Comparison of ENCODE assay signal across 2 cellular contexts in the genomic region with DNA sequence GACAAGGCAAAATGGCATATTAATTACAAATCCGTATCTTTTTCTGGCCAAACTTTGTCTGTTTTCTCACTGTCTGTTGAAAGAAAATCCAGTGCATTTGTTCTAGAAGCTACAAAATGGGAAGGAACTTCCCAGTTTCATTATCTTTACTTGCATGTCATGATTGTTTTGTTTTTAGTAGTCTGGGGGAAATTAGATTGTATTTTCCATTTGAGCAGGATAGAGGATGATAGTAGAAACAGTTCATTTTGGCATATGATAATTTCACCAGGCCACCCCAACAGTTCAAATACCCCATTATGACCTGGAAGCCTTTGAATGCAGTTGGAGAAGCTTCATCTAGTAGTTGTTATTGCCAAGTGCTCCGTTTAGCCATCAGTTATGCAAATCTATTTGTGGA.
TF ChIP-seq lines count a peak whose summit lies in the region.

No MANE protein-coding gene starts in this region.

TF ChIP-seq in SK-N-SH, 30 proteins besides CTCF, POLR2A, EP300 and RAD21:
- TF ChIP-seq TAF1 (IDR thresholded peaks at IDR 0.05; ENCODE audit: borderline replicate concordance, low read depth, low read length) (no peak), EZH2phosphoT487 (IDR thresholded peaks at IDR 0.05; ENCODE audit: borderline replicate concordance, low read depth) (no peak)

TF ChIP-seq in SK-N-SH treated with all-trans-retinoic acid at 6 μM for 48 hours, 23 proteins besides CTCF, POLR2A, EP300 and RAD21:
- TF ChIP-seq OSR1 (CRISPR knock-in tag; IDR thresholded peaks at IDR 0.05) = no peak
- no peak for TF ChIP-seq BACH2 (CRISPR knock-in tag; IDR thresholded peaks at IDR 0.05; ENCODE audit: borderline replicate concordance)
- no peak for TF ChIP-seq TCF4 (CRISPR knock-in tag; IDR thresholded peaks at IDR 0.05; ENCODE audit: borderline replicate concordance)
- no peak for TF ChIP-seq ZFP3 (CRISPR knock-in tag; IDR thresholded peaks at IDR 0.05)
- no peak for TF ChIP-seq RARB (CRISPR knock-in tag; IDR thresholded peaks at IDR 0.05)
- TF ChIP-seq ZNF8 (CRISPR knock-in tag; IDR thresholded peaks at IDR 0.05) = no peak
- no peak for TF ChIP-seq ESRRG (CRISPR knock-in tag; IDR thresholded peaks at IDR 0.05)
- no peak for TF ChIP-seq TOX (CRISPR knock-in tag; IDR thresholded peaks at IDR 0.05; ENCODE audit: borderline replicate concordance)
- TF ChIP-seq GLIS3 (CRISPR knock-in tag; IDR thresholded peaks at IDR 0.05) = no peak
- no peak for TF ChIP-seq ARNTL (CRISPR knock-in tag; IDR thresholded peaks at IDR 0.05; ENCODE audit: borderline replicate concordance, low read depth)
- TF ChIP-seq, protein P1, sequence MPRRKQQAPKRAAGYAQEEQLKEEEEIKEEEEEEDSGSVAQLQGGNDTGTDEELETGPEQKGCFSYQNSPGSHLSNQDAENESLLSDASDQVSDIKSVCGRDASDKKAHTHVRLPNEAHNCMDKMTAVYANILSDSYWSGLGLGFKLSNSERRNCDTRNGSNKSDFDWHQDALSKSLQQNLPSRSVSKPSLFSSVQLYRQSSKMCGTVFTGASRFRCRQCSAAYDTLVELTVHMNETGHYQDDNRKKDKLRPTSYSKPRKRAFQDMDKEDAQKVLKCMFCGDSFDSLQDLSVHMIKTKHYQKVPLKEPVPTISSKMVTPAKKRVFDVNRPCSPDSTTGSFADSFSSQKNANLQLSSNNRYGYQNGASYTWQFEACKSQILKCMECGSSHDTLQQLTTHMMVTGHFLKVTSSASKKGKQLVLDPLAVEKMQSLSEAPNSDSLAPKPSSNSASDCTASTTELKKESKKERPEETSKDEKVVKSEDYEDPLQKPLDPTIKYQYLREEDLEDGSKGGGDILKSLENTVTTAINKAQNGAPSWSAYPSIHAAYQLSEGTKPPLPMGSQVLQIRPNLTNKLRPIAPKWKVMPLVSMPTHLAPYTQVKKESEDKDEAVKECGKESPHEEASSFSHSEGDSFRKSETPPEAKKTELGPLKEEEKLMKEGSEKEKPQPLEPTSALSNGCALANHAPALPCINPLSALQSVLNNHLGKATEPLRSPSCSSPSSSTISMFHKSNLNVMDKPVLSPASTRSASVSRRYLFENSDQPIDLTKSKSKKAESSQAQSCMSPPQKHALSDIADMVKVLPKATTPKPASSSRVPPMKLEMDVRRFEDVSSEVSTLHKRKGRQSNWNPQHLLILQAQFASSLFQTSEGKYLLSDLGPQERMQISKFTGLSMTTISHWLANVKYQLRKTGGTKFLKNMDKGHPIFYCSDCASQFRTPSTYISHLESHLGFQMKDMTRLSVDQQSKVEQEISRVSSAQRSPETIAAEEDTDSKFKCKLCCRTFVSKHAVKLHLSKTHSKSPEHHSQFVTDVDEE (CRISPR knock-in tag; IDR thresholded peaks at IDR 0.05) = no peak
- TF ChIP-seq, protein P2, sequence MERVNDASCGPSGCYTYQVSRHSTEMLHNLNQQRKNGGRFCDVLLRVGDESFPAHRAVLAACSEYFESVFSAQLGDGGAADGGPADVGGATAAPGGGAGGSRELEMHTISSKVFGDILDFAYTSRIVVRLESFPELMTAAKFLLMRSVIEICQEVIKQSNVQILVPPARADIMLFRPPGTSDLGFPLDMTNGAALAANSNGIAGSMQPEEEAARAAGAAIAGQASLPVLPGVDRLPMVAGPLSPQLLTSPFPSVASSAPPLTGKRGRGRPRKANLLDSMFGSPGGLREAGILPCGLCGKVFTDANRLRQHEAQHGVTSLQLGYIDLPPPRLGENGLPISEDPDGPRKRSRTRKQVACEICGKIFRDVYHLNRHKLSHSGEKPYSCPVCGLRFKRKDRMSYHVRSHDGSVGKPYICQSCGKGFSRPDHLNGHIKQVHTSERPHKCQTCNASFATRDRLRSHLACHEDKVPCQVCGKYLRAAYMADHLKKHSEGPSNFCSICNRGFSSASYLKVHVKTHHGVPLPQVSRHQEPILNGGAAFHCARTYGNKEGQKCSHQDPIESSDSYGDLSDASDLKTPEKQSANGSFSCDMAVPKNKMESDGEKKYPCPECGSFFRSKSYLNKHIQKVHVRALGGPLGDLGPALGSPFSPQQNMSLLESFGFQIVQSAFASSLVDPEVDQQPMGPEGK (CRISPR knock-in tag; IDR thresholded peaks at IDR 0.05; ENCODE audit: borderline replicate concordance) = no peak
- TF ChIP-seq ZNF70 (CRISPR knock-in tag; IDR thresholded peaks at IDR 0.05) = no peak
- no peak for TF ChIP-seq ZC3H10 (CRISPR knock-in tag; IDR thresholded peaks at IDR 0.05)
- TF ChIP-seq SNAI2 (CRISPR knock-in tag; IDR thresholded peaks at IDR 0.05) = no peak
- TF ChIP-seq, protein P3, sequence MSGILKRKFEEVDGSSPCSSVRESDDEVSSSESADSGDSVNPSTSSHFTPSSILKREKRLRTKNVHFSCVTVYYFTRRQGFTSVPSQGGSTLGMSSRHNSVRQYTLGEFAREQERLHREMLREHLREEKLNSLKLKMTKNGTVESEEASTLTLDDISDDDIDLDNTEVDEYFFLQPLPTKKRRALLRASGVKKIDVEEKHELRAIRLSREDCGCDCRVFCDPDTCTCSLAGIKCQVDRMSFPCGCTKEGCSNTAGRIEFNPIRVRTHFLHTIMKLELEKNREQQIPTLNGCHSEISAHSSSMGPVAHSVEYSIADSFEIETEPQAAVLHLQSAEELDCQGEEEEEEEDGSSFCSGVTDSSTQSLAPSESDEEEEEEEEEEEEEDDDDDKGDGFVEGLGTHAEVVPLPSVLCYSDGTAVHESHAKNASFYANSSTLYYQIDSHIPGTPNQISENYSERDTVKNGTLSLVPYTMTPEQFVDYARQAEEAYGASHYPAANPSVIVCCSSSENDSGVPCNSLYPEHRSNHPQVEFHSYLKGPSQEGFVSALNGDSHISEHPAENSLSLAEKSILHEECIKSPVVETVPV (CRISPR knock-in tag; IDR thresholded peaks at IDR 0.05) = no peak
- TF ChIP-seq, protein P4, sequence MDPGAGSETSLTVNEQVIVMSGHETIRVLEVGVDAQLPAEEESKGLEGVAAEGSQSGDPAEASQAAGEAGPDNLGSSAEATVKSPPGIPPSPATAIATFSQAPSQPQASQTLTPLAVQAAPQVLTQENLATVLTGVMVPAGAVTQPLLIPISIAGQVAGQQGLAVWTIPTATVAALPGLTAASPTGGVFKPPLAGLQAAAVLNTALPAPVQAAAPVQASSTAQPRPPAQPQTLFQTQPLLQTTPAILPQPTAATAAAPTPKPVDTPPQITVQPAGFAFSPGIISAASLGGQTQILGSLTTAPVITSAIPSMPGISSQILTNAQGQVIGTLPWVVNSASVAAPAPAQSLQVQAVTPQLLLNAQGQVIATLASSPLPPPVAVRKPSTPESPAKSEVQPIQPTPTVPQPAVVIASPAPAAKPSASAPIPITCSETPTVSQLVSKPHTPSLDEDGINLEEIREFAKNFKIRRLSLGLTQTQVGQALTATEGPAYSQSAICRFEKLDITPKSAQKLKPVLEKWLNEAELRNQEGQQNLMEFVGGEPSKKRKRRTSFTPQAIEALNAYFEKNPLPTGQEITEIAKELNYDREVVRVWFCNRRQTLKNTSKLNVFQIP (CRISPR knock-in tag; IDR thresholded peaks at IDR 0.05; ENCODE audit: borderline replicate concordance, low read depth) = no peak
- TF ChIP-seq, protein P5, sequence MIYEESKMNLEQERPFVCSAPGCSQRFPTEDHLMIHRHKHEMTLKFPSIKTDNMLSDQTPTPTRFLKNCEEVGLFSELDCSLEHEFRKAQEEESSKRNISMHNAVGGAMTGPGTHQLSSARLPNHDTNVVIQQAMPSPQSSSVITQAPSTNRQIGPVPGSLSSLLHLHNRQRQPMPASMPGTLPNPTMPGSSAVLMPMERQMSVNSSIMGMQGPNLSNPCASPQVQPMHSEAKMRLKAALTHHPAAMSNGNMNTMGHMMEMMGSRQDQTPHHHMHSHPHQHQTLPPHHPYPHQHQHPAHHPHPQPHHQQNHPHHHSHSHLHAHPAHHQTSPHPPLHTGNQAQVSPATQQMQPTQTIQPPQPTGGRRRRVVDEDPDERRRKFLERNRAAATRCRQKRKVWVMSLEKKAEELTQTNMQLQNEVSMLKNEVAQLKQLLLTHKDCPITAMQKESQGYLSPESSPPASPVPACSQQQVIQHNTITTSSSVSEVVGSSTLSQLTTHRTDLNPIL (CRISPR knock-in tag; IDR thresholded peaks at IDR 0.05; ENCODE audit: low read depth) = no peak
- TF ChIP-seq ZNF565 (CRISPR knock-in tag; conservative IDR thresholded peaks at IDR 0.05; ENCODE audit: low read depth) = no peak
- TF ChIP-seq CSDC2 (CRISPR knock-in tag; IDR thresholded peaks at IDR 0.05) = no peak
